In the genomic region with DNA sequence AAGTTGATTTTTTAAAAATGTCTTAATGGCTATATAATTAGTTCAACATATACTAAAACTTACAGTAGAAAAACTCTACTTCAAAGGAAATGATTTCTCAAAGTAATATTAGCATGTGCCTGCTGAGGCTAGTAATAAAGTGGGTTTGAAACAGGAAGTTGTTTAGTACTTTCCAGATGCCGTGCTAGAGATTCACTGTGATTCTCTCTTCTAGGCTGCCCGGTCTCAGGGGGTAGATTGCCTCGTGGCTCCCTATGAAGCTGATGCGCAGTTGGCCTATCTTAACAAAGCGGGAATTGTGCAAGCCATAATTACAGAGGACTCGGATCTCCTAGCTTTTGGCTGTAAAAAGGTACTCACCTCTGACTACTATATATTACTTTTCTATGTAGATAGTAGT, we compare ENCODE assay signal across 12 cellular contexts.
DNase-seq lines count a peak whose midpoint lies in the region; ATAC-seq lines count a peak whose summit lies in the region.
"Had no signal": no experiment of that assay in that cellular context is flagged by ENCODE, and none has a peak within 500 bp of the region (broad histone marks: within the 10 kb centered on the region; RNA-seq: fewer than 3 reads in every experiment).

No MANE protein-coding gene starts in this region.

- peak overlapping the region; percentile 84 for H3K27ac ChIP-seq in SK-N-MC
- H3K27ac ChIP-seq: upper lobe of left lung had no signal

- H3K4me3 ChIP-seq in SK-N-MC, result peak overlapping the region; percentile 40
- H3K4me3 ChIP-seq: upper lobe of left lung had no signal

- H3K9me3 ChIP-seq in SK-N-MC (ENCODE audit: low read depth, low read length), result no peaks in the 10 kb centered on the region
- H3K9me3 ChIP-seq: BE2C, upper lobe of left lung had no signal

- H3K36me3 ChIP-seq in SK-N-MC (ENCODE audit: insufficient read depth, low read length), result peaks cover 73% of the 10 kb centered on the region
- H3K36me3 ChIP-seq: upper lobe of left lung had no signal

- ATAC-seq in GM19395 (IDR thresholded peaks at IDR 0.05; ENCODE audit: unreplicated experiment) (peak; percentile 87), HG02973 (IDR thresholded peaks at IDR 0.05; ENCODE audit: unreplicated experiment) (peak; percentile 83), HG03280 (IDR thresholded peaks at IDR 0.05; ENCODE audit: unreplicated experiment) (no peak)

- H3K9ac ChIP-seq in SK-N-MC (ENCODE audit: insufficient read length), result no peak overlapping the region

- DNase-seq in COLO829 (ENCODE audit: low spot score), result peak; percentile 64
- DNase-seq in SK-N-MC (ENCODE audit: low read depth, low spot score), result peak; percentile 94
- DNase-seq in stimulated activated CD4-positive, alpha-beta T cell treated with anti-CD3 and anti-CD28 coated beads, Interleukin-12 subunit alpha, Interleukin-12 subunit beta, amount 100 ng/mL, for 4 hours, result no peak
- DNase-seq in activated CD8-positive, alpha-beta memory T cell treated with anti-CD3 and anti-CD28 coated beads for 24 hours, result no peak
- no peak for DNase-seq in UCSD-AML1 (lab: John Stamatoyannopoulos, UW; ENCODE audit: unreplicated experiment)
- DNase-seq: BE2C; effector CD4-positive, alpha-beta T cell; NCI-H446 had no signal

Comparison
In these comparisons a context has a peak if more than half of its experiments do, and no peak if none do; other contexts are left out.
1. DNase-seq: peak in COLO829 (single experiment) and SK-N-MC (single experiment); none in stimulated activated CD4-positive, alpha-beta T cell treated with anti-CD3 and anti-CD28 coated beads, Interleukin-12 subunit alpha, Interleukin-12 subunit beta, amount 100 ng/mL, for 4 hours (single experiment), activated CD8-positive, alpha-beta memory T cell treated with anti-CD3 and anti-CD28 coated beads for 24 hours (single experiment) and UCSD-AML1 (single experiment).